ENCODE assay signal across 19 cellular contexts in genomic region chr20:5486377-5487054, GRCh38.
"Had no signal": no experiment of that assay in that cellular context is flagged by ENCODE, and none has a peak within 500 bp of the region (broad histone marks: within the 10 kb centered on the region; RNA-seq: fewer than 3 reads in every experiment).

No MANE protein-coding gene starts in this region.

- H3K27ac Mint-ChIP-seq: activated CD4-positive, alpha-beta T cell treated with anti-CD3 and anti-CD28 coated beads, Interleukin-2, amount 10 ng/mL, durations not matched to agents 7 days and 5 days; activated T-helper 17 cell treated with anti-CD3 and anti-CD28 coated beads, Interleukin-2, amount 50 U/mL, for 72 hours; mesothelial cell of epicardium; natural killer cell treated with Interleukin-12 subunit alpha and Interleukin-12 subunit beta and Interleukin-15 and Interleukin-18, amount 100 ng/mL, for 72 hours had no signal

- DNase-seq: activated CD4-positive, alpha-beta T cell treated with anti-CD3 and anti-CD28 coated beads, Interleukin-2, amount 10 ng/mL, durations not matched to agents 7 days and 5 days; activated CD8-positive, alpha-beta memory T cell treated with anti-CD3 and anti-CD28 coated beads for 24 hours; activated naive CD4-positive, alpha-beta T cell; effector CD4-positive, alpha-beta T cell; hypothalamus; kidney; pancreas; right lobe of liver; small intestine; stimulated activated CD4-positive, alpha-beta T cell treated with anti-CD3 and anti-CD28 coated beads, Interleukin-15, amount 100 ng/mL, for 24 hours; stimulated activated CD4-positive, alpha-beta T cell treated with anti-CD3 and anti-CD28 coated beads, Interleukin-2, amount 100 ng/mL, for 48 hours; T1000 had no signal

- ATAC-seq: activated T-helper 17 cell treated with anti-CD3 and anti-CD28 coated beads, Interleukin-2, amount 50 U/mL, for 72 hours; left lobe of liver; pancreas; right lobe of liver had no signal

- H3K4me1 Mint-ChIP-seq: activated T-helper 17 cell treated with anti-CD3 and anti-CD28 coated beads, Interleukin-2, amount 50 U/mL, for 72 hours had no signal

- H3K27me3 ChIP-seq: ascending aorta, pancreas, right lobe of liver had no signal

- H3K4me3 ChIP-seq: ascending aorta, pancreas, right lobe of liver, thoracic aorta had no signal

- H3K27ac ChIP-seq: ascending aorta, neutrophil, pancreas, right lobe of liver, thoracic aorta had no signal

- H3K36me3 ChIP-seq: ascending aorta, neutrophil, pancreas, right lobe of liver, thoracic aorta had no signal

- H3K4me1 ChIP-seq: ascending aorta, right lobe of liver had no signal

- H3K9me3 Mint-ChIP-seq: activated CD4-positive, alpha-beta T cell treated with anti-CD3 and anti-CD28 coated beads, Interleukin-2, amount 10 ng/mL, durations not matched to agents 7 days and 5 days; activated T-helper 17 cell treated with anti-CD3 and anti-CD28 coated beads, Interleukin-2, amount 50 U/mL, for 72 hours; mesothelial cell of epicardium; natural killer cell treated with Interleukin-12 subunit alpha and Interleukin-12 subunit beta and Interleukin-15 and Interleukin-18, amount 100 ng/mL, for 72 hours had no signal

- H3K4me3 Mint-ChIP-seq: activated CD4-positive, alpha-beta T cell treated with anti-CD3 and anti-CD28 coated beads, Interleukin-2, amount 10 ng/mL, durations not matched to agents 7 days and 5 days; activated T-helper 17 cell treated with anti-CD3 and anti-CD28 coated beads, Interleukin-2, amount 50 U/mL, for 72 hours; mesothelial cell of epicardium; natural killer cell treated with Interleukin-12 subunit alpha and Interleukin-12 subunit beta and Interleukin-15 and Interleukin-18, amount 100 ng/mL, for 72 hours had no signal

- H3K9me3 ChIP-seq: ascending aorta, neutrophil, pancreas, right lobe of liver, thoracic aorta had no signal

- H3K36me3 Mint-ChIP-seq: mesothelial cell of epicardium; natural killer cell treated with Interleukin-12 subunit alpha and Interleukin-12 subunit beta and Interleukin-15 and Interleukin-18, amount 100 ng/mL, for 72 hours had no signal
